In the genomic region with DNA sequence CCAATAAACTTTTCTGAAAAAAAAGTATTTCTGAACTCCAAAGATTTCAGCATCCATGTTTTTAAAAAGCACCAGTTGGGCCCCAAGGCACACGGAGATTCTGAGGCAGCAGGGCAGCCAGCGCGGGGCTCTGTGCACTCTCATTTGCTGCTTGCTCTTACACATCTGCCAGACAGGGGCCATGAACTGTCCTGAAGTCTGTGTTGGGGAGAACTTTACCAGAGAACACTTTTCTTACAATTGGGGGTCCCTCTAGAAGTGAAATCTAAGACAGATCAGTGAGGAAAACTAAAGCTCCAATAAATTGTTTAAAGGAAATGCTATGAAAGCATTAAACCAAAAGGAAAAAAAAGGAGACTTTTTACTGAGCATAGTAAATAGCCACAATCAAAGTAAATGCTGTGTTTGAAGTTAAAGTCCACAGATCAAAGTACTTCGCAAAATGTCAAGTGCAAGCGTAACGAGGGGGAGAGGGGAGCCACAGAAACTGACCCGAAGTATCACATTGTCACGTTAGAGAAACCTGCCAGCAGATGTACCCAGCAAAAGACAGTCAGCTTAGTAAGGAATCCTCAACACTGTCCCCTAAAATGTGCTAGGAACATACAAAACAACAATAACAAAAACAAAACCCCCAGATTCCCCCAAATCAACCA, we compare ENCODE assay signal across 11 cellular contexts. TPM values are rescaled to one million over a fixed set of nuclear protein-coding genes. Genes with fewer than 3 reads are reported as not detected.
A peak's percentile ranks its signal among the peaks of the same experiment; 100 is the strongest.
DNase-seq lines count a peak whose midpoint lies in the region; ATAC-seq and TF ChIP-seq lines count a peak whose summit lies in the region.
"Had no signal": no experiment of that assay in that cellular context is flagged by ENCODE, and none has a peak within 500 bp of the region (broad histone marks: within the 10 kb centered on the region; RNA-seq: fewer than 3 reads in every experiment).

No MANE protein-coding gene starts in this region.

- no TSS peak for BruUV-seq in IMR-90 (replicated peaks; lab: Mats Ljungman, UMichigan)

- H3K9ac ChIP-seq in IMR-90 (ENCODE audit: low read depth, low read length) (no peak overlapping the region), liver (ENCODE audit: low read depth in 1 of 2, low read length in 2 of 2) (peak overlapping the region; percentile 35 to 82), smooth muscle cell (ENCODE audit: low read depth) (no peak overlapping the region)

- H4K20me1 ChIP-seq in IMR-90 (ENCODE audit: insufficient read depth, low read length) (no peaks in the 10 kb centered on the region), smooth muscle cell (ENCODE audit: low read depth) (no peaks in the 10 kb centered on the region)

- no peaks in the 10 kb centered on the region for H3K4me1 Mint-ChIP-seq in natural killer cell treated with Interleukin-12 subunit alpha and Interleukin-12 subunit beta and Interleukin-15 and Interleukin-18, amount 100 ng/mL, for 72 hours (ENCODE audit: low read depth in 2 of 2)

- peaks cover 3% of the 10 kb centered on the region for H3K9me3 Mint-ChIP-seq in natural killer cell treated with Interleukin-12 subunit alpha and Interleukin-12 subunit beta and Interleukin-15 and Interleukin-18, amount 100 ng/mL, for 72 hours

- no peak overlapping the region for H3K23ac ChIP-seq in IMR-90 (ENCODE audit: low read depth, low read length)

- H2AFZ ChIP-seq in IMR-90 (replicated peaks; ENCODE audit: low read length, poor library complexity) (no peak overlapping the region), smooth muscle cell (ENCODE audit: low read depth) (peak overlapping the region; percentile 35)

- peaks cover 6% of the 10 kb centered on the region for H3K9me1 ChIP-seq in IMR-90 (ENCODE audit: insufficient read depth, low read length)

- peaks cover 5% of the 10 kb centered on the region for H3F3A ChIP-seq in smooth muscle cell (ENCODE audit: low read depth)

- TF ChIP-seq CTCF in IMR-90 (conservative IDR thresholded peaks at IDR 0.05; ENCODE audit: low read depth, low read length) (no peak), coronary artery (IDR thresholded peaks at IDR 0.05) (no peak), liver (IDR thresholded peaks at IDR 0.05; ENCODE audit: low read depth, low read length, missing input control) (no peak), smooth muscle cell (IDR thresholded peaks at IDR 0.05; ENCODE audit: borderline replicate concordance, insufficient read depth, poor library complexity, severe bottlenecking) (no peak)

- H3K36me3 Mint-ChIP-seq in natural killer cell treated with Interleukin-12 subunit alpha and Interleukin-12 subunit beta and Interleukin-15 and Interleukin-18, amount 100 ng/mL, for 72 hours = no peaks in the 10 kb centered on the region

- ATAC-seq in IMR-90 (ENCODE audit: low read depth) (no peak), GM19463 (IDR thresholded peaks at IDR 0.05; ENCODE audit: unreplicated experiment) (no peak)
- ATAC-seq in natural killer cell treated with Interleukin-12 subunit alpha and Interleukin-12 subunit beta and Interleukin-15 and Interleukin-18, amount 100 ng/mL, for 72 hours = no peak

- TF ChIP-seq POLR2A in IMR-90 (IDR thresholded peaks at IDR 0.05; ENCODE audit: low read depth, low read length) = no peak

- H2BK20ac ChIP-seq in IMR-90 (ENCODE audit: low read depth, low read length) = no peak overlapping the region

- H3K27me3 ChIP-seq in IMR-90 (ENCODE audit: control insufficient read depth, insufficient read depth, low read length) (peaks cover 2% of the 10 kb centered on the region; the same call in 1 of the 2 replicates), liver (ENCODE audit: control insufficient read depth in 4 of 4, insufficient read depth in 4 of 4, low read length in 3 of 4) (no peaks in the 10 kb centered on the region), smooth muscle cell (ENCODE audit: low read depth) (no peaks in the 10 kb centered on the region)

- in situ Hi-C loops in IMR-90 (cut with MboI; ENCODE audit: low sequenced_read_pairs) = no loop called here

- H4K91ac ChIP-seq in IMR-90 (ENCODE audit: insufficient read depth, low read depth, low read length) = no peak overlapping the region

- 87% methylated on average over 3 of the region's 8 CpGs; no CpG with 5 or more reads in 1 of the 2 experiments for WGBS in IMR-90 (ENCODE audit: extremely low coverage in 2 of 2, insufficient read length in 1 of 2), 2 experiments
- WGBS in liver = 22% methylated on average over 8 of the region's 8 CpGs
- WGBS in smooth muscle cell (ENCODE audit: low lambda C conversion rate) = 36% methylated on average over 8 of the region's 8 CpGs

- H3K27ac Mint-ChIP-seq in natural killer cell treated with Interleukin-12 subunit alpha and Interleukin-12 subunit beta and Interleukin-15 and Interleukin-18, amount 100 ng/mL, for 72 hours = no peak overlapping the region

- no peak overlapping the region for H3K14ac ChIP-seq in IMR-90 (replicated peaks; ENCODE audit: low read depth, low read length)

- POLR2A ChIA-PET in IMR-90 (lab: Charles Lee; ENCODE audit: unreplicated experiment) = no interaction called here

- H2AK9ac ChIP-seq in IMR-90 (replicated peaks; ENCODE audit: low read depth, low read length, poor library complexity) = no peak overlapping the region

- DNase-seq in IMR-90 = no peak
- DNase-seq in coronary artery (ENCODE audit: low spot score) = no peak
- no peak for DNase-seq in smooth muscle cell (lab: John Stamatoyannopoulos, UW; ENCODE audit: unreplicated experiment)
- no peak for DNase-seq in C1 segment of cervical spinal cord (lab: John Stamatoyannopoulos, UW)
- DNase-seq in cerebellar cortex (ENCODE audit: low spot score) = no peak
- no peak for DNase-seq in natural killer cell treated with Interleukin-12 subunit alpha and Interleukin-12 subunit beta and Interleukin-15 and Interleukin-18, amount 100 ng/mL, for 72 hours (ENCODE audit: low spot score)
- DNase-seq: activated T-cell treated with anti-CD3 and anti-CD28 coated beads, Interleukin-2, amount 50 U/mL, for 1 hour; T-helper 2 cell had no signal

- H3K56ac ChIP-seq in IMR-90 (ENCODE audit: extremely low read depth, insufficient read depth, low read length) = no peak overlapping the region

- no peak overlapping the region for H2BK15ac ChIP-seq in IMR-90 (ENCODE audit: low read depth, low read length)

- no peak overlapping the region for H4K5ac ChIP-seq in IMR-90 (ENCODE audit: low read depth, low read length)

- dilution Hi-C loops in IMR-90 (cut with HindIII; ENCODE audit: low sequenced_read_pairs, unreplicated experiment) = no loop called here

- H3K4me2 ChIP-seq in IMR-90 (ENCODE audit: low read depth, low read length) (no peak overlapping the region), smooth muscle cell (peak overlapping the region; percentile 79)

- no peak for TF ChIP-seq RAD21 in IMR-90 (IDR thresholded peaks at IDR 0.05; ENCODE audit: low read length)
- TF ChIP-seq RAD21 in liver (IDR thresholded peaks at IDR 0.05) = peak; percentile 36 to 45

- peak overlapping the region; percentile 37; the same call in 1 of the 2 replicates for H2BK120ac ChIP-seq in IMR-90 (ENCODE audit: low read depth, low read length)

- peak overlapping the region; percentile 29; the same call in 1 of the 2 replicates for H2AK5ac ChIP-seq in IMR-90 (ENCODE audit: low read depth, low read length)

- no peak overlapping the region for H3K4me3 Mint-ChIP-seq in natural killer cell treated with Interleukin-12 subunit alpha and Interleukin-12 subunit beta and Interleukin-15 and Interleukin-18, amount 100 ng/mL, for 72 hours

- CTCF ChIA-PET in IMR-90 (lab: Yijun Ruan, JAX) = interaction anchor here (0.6 to 1.0 kb wide), 2 partner anchors 12 to 18 kb away, joined by 3 to 4 read pairs; no protein-coding TSS in a partner anchor

- H3K36me3 ChIP-seq in IMR-90 (ENCODE audit: control insufficient read depth, insufficient read depth, low read length) (no peaks in the 10 kb centered on the region), liver (ENCODE audit: control insufficient read depth in 4 of 4, insufficient read depth in 3 of 4, low read depth in 1 of 4, low read length in 3 of 4) (peaks cover 0 to 2% (median 0%) of the 10 kb centered on the region in 4 donors), smooth muscle cell (ENCODE audit: low read depth) (no peaks in the 10 kb centered on the region)

- no peaks in the 10 kb centered on the region for H3K79me2 ChIP-seq in smooth muscle cell (ENCODE audit: low read depth)

- H3K4me3 ChIP-seq in IMR-90 (ENCODE audit: insufficient read depth, low read depth, low read length) (no peak overlapping the region), coronary artery (peak overlapping the region; percentile 61), liver (ENCODE audit: low read depth in 1 of 3, low read length in 3 of 3) (peak overlapping the region; percentile 15 to 36 (median 26)), smooth muscle cell (peak overlapping the region; percentile 23)

- H3K4me1 ChIP-seq in IMR-90 (ENCODE audit: control insufficient read depth, insufficient read depth, low read length) (peaks cover 2% of the 10 kb centered on the region; the same call in 1 of the 2 replicates), liver (ENCODE audit: control insufficient read depth in 4 of 4, insufficient read depth in 4 of 4, low read length in 3 of 4) (peaks cover 0 to 34% (median 6%) of the 10 kb centered on the region in 4 donors), smooth muscle cell (ENCODE audit: low read depth) (peaks cover 26% of the 10 kb centered on the region)

- intact Hi-C loops in IMR-90 (cut with micrococcal nuclease) = no loop called here

- peaks cover 9 to 20% of the 10 kb centered on the region in 2 donors for H3K27me3 Mint-ChIP-seq in natural killer cell treated with Interleukin-12 subunit alpha and Interleukin-12 subunit beta and Interleukin-15 and Interleukin-18, amount 100 ng/mL, for 72 hours

- no peak overlapping the region for H4K8ac ChIP-seq in IMR-90 (ENCODE audit: low read depth in 2 of 2, low read length in 2 of 2)

- H3K9me3 ChIP-seq in IMR-90 (ENCODE audit: control insufficient read depth, insufficient read depth, low read length) (no peaks in the 10 kb centered on the region), liver (ENCODE audit: control insufficient read depth in 4 of 4, low read length in 3 of 4) (no peaks in the 10 kb centered on the region), smooth muscle cell (replicated peaks; ENCODE audit: low read depth) (no peaks in the 10 kb centered on the region)

- no peaks in the 10 kb centered on the region for H3K79me1 ChIP-seq in IMR-90 (ENCODE audit: low read depth in 1 of 2, low read length in 2 of 2)

- 0 out of 2 replicates have a peak overlapping the region, but pooled peaks have one; percentile 19 for H3K4ac ChIP-seq in IMR-90 (ENCODE audit: low read depth, low read length)

- no peak overlapping the region for H3K27ac ChIP-seq in IMR-90 (ENCODE audit: insufficient read depth, low read length)
- H3K27ac ChIP-seq in coronary artery = peak overlapping the region; percentile 86 to 87
- peak overlapping the region; percentile 83 to 95 for H3K27ac ChIP-seq in liver (ENCODE audit: low read depth in 1 of 2, low read length in 2 of 2)
- no peak overlapping the region for H3K27ac ChIP-seq in smooth muscle cell (ENCODE audit: low read depth)
- H3K27ac ChIP-seq: HL-60 had no signal

- peak overlapping the region; percentile 46; the same call in 1 of the 2 replicates for H3K18ac ChIP-seq in IMR-90 (ENCODE audit: low read depth, low read length)

- H2BK5ac ChIP-seq in IMR-90 (ENCODE audit: low read depth, low read length, poor library complexity, severe bottlenecking) = no peak overlapping the region

RNA-seq across cellular contexts. Expression of gene SORBS2, which starts 37.8 kb away (rescaled TPM):
- total RNA-seq in IMR-90 (2012; rRNA removed) = under 0.01 and 0.18 TPM in 2 replicates
- polyA plus RNA-seq in IMR-90 (2012; rRNA removed) = 0.29 TPM in 1 of 2 replicates, not detected in the other
- polyA plus RNA-seq in IMR-90 (2012; cell fraction: cytosol; rRNA removed) = 0.03 TPM in 1 of 2 replicates, not detected in the other
- 0.25 TPM in 1 of 2 replicates, not detected in the other for polyA plus RNA-seq in IMR-90 (2012; cell fraction: nucleus; rRNA removed; ENCODE audit: low replicate concordance)
- total RNA-seq in liver = 10 to 100 TPM; 23.3 to 73.9 TPM
- polyA plus RNA-seq in liver = 100 to 1,000 TPM in 1 of 2 donors, 10 to 100 TPM in 1; 45.4 to 136 TPM
- 5.9 and 36.6 TPM in 2 replicates for total RNA-seq in smooth muscle cell
- polyA plus RNA-seq in smooth muscle cell = 5.5 and 9.0 TPM in 2 replicates
- not detected for total RNA-seq in natural killer cell treated with Interleukin-12 subunit alpha and Interleukin-12 subunit beta and Interleukin-15 and Interleukin-18, amount 100 ng/mL, for 72 hours

Comparison
In these comparisons a context has a peak if more than half of its experiments do, and no peak if none do; other contexts are left out.
1. H3K27ac ChIP-seq: peak in coronary artery (2 of 2) and liver (2 of 2); none in IMR-90 (single experiment) and smooth muscle cell (single experiment).
2. H3K9ac ChIP-seq: peak in liver (2 of 2); none in IMR-90 (single experiment) and smooth muscle cell (single experiment).